ENCODE assay signal across 32 cellular contexts in genomic region chr2:113723411-113723810, GRCh38.
"Had no signal": no experiment of that assay in that cellular context is flagged by ENCODE, and none has a peak within 500 bp of the region (broad histone marks: within the 10 kb centered on the region; RNA-seq: fewer than 3 reads in every experiment).

No MANE protein-coding gene starts in this region.

- H3K9me3 ChIP-seq: adrenal gland, body of pancreas, colonic mucosa had no signal

- H3K4me3 ChIP-seq: adrenal gland, body of pancreas, colonic mucosa had no signal

- H3K27ac Mint-ChIP-seq: activated B cell treated with CpG ODN at 0.5 μM for 24 hours; activated CD8-positive, alpha-beta memory T cell treated with anti-CD3 and anti-CD28 coated beads, Interleukin-2, amount 10 ng/mL, durations not matched to agents 7 days and 5 days; activated CD8-positive, alpha-beta T cell treated with anti-CD3 and anti-CD28 coated beads for 36 hours; activated naive CD4-positive, alpha-beta T cell treated with anti-CD3 and anti-CD28 coated beads for 36 hours; activated naive CD4-positive, alpha-beta T cell treated with anti-CD3 and anti-CD28 coated beads, Interleukin-2, amount 50 U/mL, for 24 hours; activated naive CD8-positive, alpha-beta T cell treated with anti-CD3 and anti-CD28 coated beads for 36 hours; activated naive CD8-positive, alpha-beta T cell treated with anti-CD3 and anti-CD28 coated beads, Interleukin-2, amount 50 U/mL, for 24 hours; activated T-helper 1 cell treated with anti-CD3 and anti-CD28 coated beads, Interleukin-12 subunit alpha, Interleukin-12 subunit beta, Interleukin-2, Interleukin-4 antibody, amounts not matched to agents 30 ng/mL and 10 ng/mL and 1 ng/mL, durations not matched to agents 14 hours and 24 hours and 36 hours; activated T-helper 2 cell treated with anti-CD3 and anti-CD28 coated beads, Interferon-gamma antibody, Interleukin-2, Interleukin-4, amounts not matched to agents 10 μg/mL and 5 μg/mL and 100 μg/mL, durations not matched to agents 14 hours and 24 hours and 36 hours; endodermal cell; T-helper 2 cell treated with Interferon-gamma antibody and Interleukin-4, amounts not matched to agents 5 μg/mL and 100 μg/mL, for 36 hours had no signal

- DNase-seq: activated B cell treated with CpG ODN at 0.5 μM for 24 hours; activated CD4-positive, alpha-beta T cell treated with anti-CD3 and anti-CD28 coated beads for 48 hours; activated CD4-positive, alpha-beta T cell treated with anti-CD3 and anti-CD28 coated beads, Interleukin-2, amount 50 U/mL, for 1 hour; activated CD4-positive, alpha-beta T cell treated with anti-CD3 and anti-CD28 coated beads, Interleukin-2, amount 50 U/mL, for 48 hours; activated CD8-positive, alpha-beta memory T cell treated with anti-CD3 and anti-CD28 coated beads, Interleukin-2, amount 10 ng/mL, durations not matched to agents 7 days and 5 days; activated CD8-positive, alpha-beta memory T cell treated with anti-CD3 and anti-CD28 coated beads, Interleukin-2, amount 50 U/mL, for 4 hours; activated CD8-positive, alpha-beta T cell treated with anti-CD3 and anti-CD28 coated beads for 36 hours; activated effector memory CD4-positive, alpha-beta T cell treated with anti-CD3 and anti-CD28 coated beads, Interleukin-2, amount 50 U/mL, for 16 hours; activated naive CD4-positive, alpha-beta T cell treated with anti-CD3 and anti-CD28 coated beads for 36 hours; activated naive CD8-positive, alpha-beta T cell treated with anti-CD3 and anti-CD28 coated beads for 36 hours; activated naive CD8-positive, alpha-beta T cell treated with anti-CD3 and anti-CD28 coated beads, Interleukin-2, amount 50 U/mL, for 24 hours; activated T-cell treated with anti-CD3 and anti-CD28 coated beads, Interleukin-2, amount 50 U/mL, for 1 hour; activated T-cell treated with anti-CD3 and anti-CD28 coated beads, Interleukin-2, amount 50 U/mL, for 48 hours; adrenal gland; amygdala; aorta; body of pancreas; caudate nucleus; colonic mucosa; effector CD8-positive, alpha-beta T cell; endodermal cell; foreskin fibroblast; T-helper 1 cell; T-helper 17 cell; T1000; WERI-Rb-1 had no signal

- H3K4me1 Mint-ChIP-seq: activated B cell treated with CpG ODN at 0.5 μM for 24 hours; activated CD8-positive, alpha-beta memory T cell treated with anti-CD3 and anti-CD28 coated beads, Interleukin-2, amount 10 ng/mL, durations not matched to agents 7 days and 5 days; activated naive CD8-positive, alpha-beta T cell treated with anti-CD3 and anti-CD28 coated beads for 36 hours; activated naive CD8-positive, alpha-beta T cell treated with anti-CD3 and anti-CD28 coated beads, Interleukin-2, amount 50 U/mL, for 24 hours; endodermal cell; T-helper 17 cell had no signal

- H3K36me3 ChIP-seq: colonic mucosa had no signal

- H3K4me3 Mint-ChIP-seq: activated B cell treated with CpG ODN at 0.5 μM for 24 hours; activated CD8-positive, alpha-beta memory T cell treated with anti-CD3 and anti-CD28 coated beads, Interleukin-2, amount 10 ng/mL, durations not matched to agents 7 days and 5 days; activated CD8-positive, alpha-beta T cell treated with anti-CD3 and anti-CD28 coated beads for 36 hours; activated naive CD4-positive, alpha-beta T cell treated with anti-CD3 and anti-CD28 coated beads for 36 hours; activated naive CD4-positive, alpha-beta T cell treated with anti-CD3 and anti-CD28 coated beads, Interleukin-2, amount 50 U/mL, for 24 hours; activated naive CD8-positive, alpha-beta T cell treated with anti-CD3 and anti-CD28 coated beads for 36 hours; activated naive CD8-positive, alpha-beta T cell treated with anti-CD3 and anti-CD28 coated beads, Interleukin-2, amount 50 U/mL, for 24 hours; activated T-helper 1 cell treated with anti-CD3 and anti-CD28 coated beads, Interleukin-12 subunit alpha, Interleukin-12 subunit beta, Interleukin-2, Interleukin-4 antibody, amounts not matched to agents 30 ng/mL and 10 ng/mL and 1 ng/mL, durations not matched to agents 14 hours and 24 hours and 36 hours; endodermal cell; T-helper 17 cell; T-helper 2 cell treated with Interferon-gamma antibody and Interleukin-4, amounts not matched to agents 5 μg/mL and 100 μg/mL, for 36 hours had no signal

- ATAC-seq: activated CD4-positive, CD25-positive, alpha-beta regulatory T cell treated with anti-CD3 and anti-CD28 coated beads, Interleukin-2, amount 50 U/mL, for 24 hours; activated CD8-positive, alpha-beta memory T cell treated with anti-CD3 and anti-CD28 coated beads, Interleukin-2, amount 10 ng/mL, durations not matched to agents 7 days and 5 days; activated CD8-positive, alpha-beta T cell treated with anti-CD3 and anti-CD28 coated beads for 36 hours; activated naive CD8-positive, alpha-beta T cell treated with anti-CD3 and anti-CD28 coated beads, Interleukin-2, amount 50 U/mL, for 24 hours; body of pancreas; esophagus mucosa; T-helper 17 cell had no signal

- H3K27me3 Mint-ChIP-seq: activated B cell treated with CpG ODN at 0.5 μM for 24 hours; activated CD8-positive, alpha-beta memory T cell treated with anti-CD3 and anti-CD28 coated beads, Interleukin-2, amount 10 ng/mL, durations not matched to agents 7 days and 5 days; activated CD8-positive, alpha-beta T cell treated with anti-CD3 and anti-CD28 coated beads for 36 hours; activated naive CD4-positive, alpha-beta T cell treated with anti-CD3 and anti-CD28 coated beads, Interleukin-2, amount 50 U/mL, for 24 hours; activated naive CD8-positive, alpha-beta T cell treated with anti-CD3 and anti-CD28 coated beads for 36 hours; activated naive CD8-positive, alpha-beta T cell treated with anti-CD3 and anti-CD28 coated beads, Interleukin-2, amount 50 U/mL, for 24 hours; T-helper 17 cell had no signal

- H3K4me1 ChIP-seq: adrenal gland, body of pancreas, colonic mucosa had no signal

- H3K27ac ChIP-seq: adrenal gland, body of pancreas, colonic mucosa, WERI-Rb-1 had no signal

- H3K27me3 ChIP-seq: adrenal gland, body of pancreas, colonic mucosa had no signal

- H3K9me3 Mint-ChIP-seq: activated B cell treated with CpG ODN at 0.5 μM for 24 hours; activated CD8-positive, alpha-beta T cell treated with anti-CD3 and anti-CD28 coated beads for 36 hours; activated naive CD4-positive, alpha-beta T cell treated with anti-CD3 and anti-CD28 coated beads for 36 hours; activated naive CD4-positive, alpha-beta T cell treated with anti-CD3 and anti-CD28 coated beads, Interleukin-2, amount 50 U/mL, for 24 hours; activated naive CD8-positive, alpha-beta T cell treated with anti-CD3 and anti-CD28 coated beads for 36 hours; activated naive CD8-positive, alpha-beta T cell treated with anti-CD3 and anti-CD28 coated beads, Interleukin-2, amount 50 U/mL, for 24 hours; activated T-helper 1 cell treated with anti-CD3 and anti-CD28 coated beads, Interleukin-12 subunit alpha, Interleukin-12 subunit beta, Interleukin-2, Interleukin-4 antibody, amounts not matched to agents 30 ng/mL and 10 ng/mL and 1 ng/mL, durations not matched to agents 14 hours and 24 hours and 36 hours; activated T-helper 2 cell treated with anti-CD3 and anti-CD28 coated beads, Interferon-gamma antibody, Interleukin-2, Interleukin-4, amounts not matched to agents 10 μg/mL and 5 μg/mL and 100 μg/mL, durations not matched to agents 14 hours and 24 hours and 36 hours; endodermal cell; T-helper 2 cell treated with Interferon-gamma antibody and Interleukin-4, amounts not matched to agents 5 μg/mL and 100 μg/mL, for 36 hours had no signal
